ENCODE assay signal across 1 cellular context in the genomic region with DNA sequence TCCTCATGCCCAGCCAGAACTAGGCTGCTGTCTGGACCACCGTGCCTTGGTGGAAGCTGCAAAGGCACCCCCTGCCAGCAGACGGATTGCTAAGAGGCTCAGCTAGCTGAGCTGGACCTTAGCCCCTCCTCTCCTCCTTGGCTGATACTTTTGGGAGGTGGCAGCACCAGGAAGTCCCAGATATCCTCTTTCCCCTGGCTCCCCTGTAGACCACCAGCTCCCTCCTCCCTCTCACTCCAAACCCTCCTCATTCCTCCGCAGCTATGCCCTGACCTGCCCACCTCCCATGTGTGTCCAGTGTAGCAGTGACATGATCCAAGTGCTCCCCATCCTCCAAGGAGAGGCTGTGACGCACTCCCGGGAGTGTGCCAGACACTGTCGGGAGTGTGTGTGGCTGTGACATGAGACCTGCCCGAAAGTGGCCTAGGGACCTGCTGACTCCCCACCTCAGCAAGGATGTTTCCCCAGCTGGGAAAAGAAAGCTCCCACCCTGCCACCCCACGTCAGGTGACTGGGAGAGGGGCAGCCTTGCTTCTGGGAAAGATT.
TF ChIP-seq lines count a peak whose summit lies in the region.

No MANE protein-coding gene starts in this region.

TF ChIP-seq in HEK293, 187 proteins besides CTCF, POLR2A, EP300 and RAD21 (continued from another document):
- no peak for TF ChIP-seq KLF7 (tag by site-specific recombination; IDR thresholded peaks at IDR 0.05; ENCODE audit: borderline replicate concordance)
